In genomic region chr5:177552839-177553455, GRCh38 we compare ENCODE assay signal across 8 cellular contexts. TPM values are rescaled to one million over a fixed set of nuclear protein-coding genes. Genes with fewer than 3 reads are reported as not detected.
A peak's percentile ranks its signal among the peaks of the same experiment; 100 is the strongest.
DNase-seq lines count a peak whose midpoint lies in the region; ATAC-seq and TF ChIP-seq lines count a peak whose summit lies in the region.

No MANE protein-coding gene starts in this region.

- in situ Hi-C loops in Panc1 (cut with HindIII; ENCODE audit: low pct_unique_long_range_greater_than_20kb, low sequenced_read_pairs) = no loop called here

- no peak overlapping the region for H3K27ac Mint-ChIP-seq in Calu3 (ENCODE audit: unreplicated experiment)

- WGBS in esophagus squamous epithelium, 2 donors = 43 to 52% methylated on average over 9 to 16 of the region's 16 CpGs
- 27 to 33% (median 32%) methylated on average over 15 to 16 of the region's 16 CpGs for WGBS in ovary, 3 donors

- no peaks in the 10 kb centered on the region for H3K9me3 Mint-ChIP-seq in Calu3 (ENCODE audit: low read depth, unreplicated experiment)

- intact Hi-C loops in Calu3 (cut with micrococcal nuclease; ENCODE audit: unreplicated experiment) = no loop called here
- intact Hi-C loops in Panc1 (cut with micrococcal nuclease; ENCODE audit: unreplicated experiment) = no loop called here
- intact Hi-C loops in esophagus squamous epithelium (cut with DNase I) = no loop called here
- intact Hi-C loops in ovary (cut with DNase I) = no loop called here

- POLR2A ChIA-PET in Panc1 (lab: Charles Lee) = no interaction called here

- peaks cover 19% of the 10 kb centered on the region for H3K4me1 Mint-ChIP-seq in Calu3 (ENCODE audit: low read depth, unreplicated experiment)

- H3K4me3 ChIP-seq in Panc1 (ENCODE audit: low read depth in 2 of 2, low read length in 2 of 2) (peak overlapping the region; percentile 79 to 86), esophagus squamous epithelium (peak overlapping the region; percentile 83 to 97 (median 90)), ovary (peak overlapping the region; percentile 63)

- TF ChIP-seq EP300 in ovary (IDR thresholded peaks at IDR 0.05) = no peak

- BruUV-seq in Calu3 (replicated peaks; lab: Mats Ljungman, UMichigan) (no TSS peak), Panc1 (replicated peaks; lab: Mats Ljungman, UMichigan) (no TSS peak)

- ATAC-seq in Panc1 (0 out of 2 replicates have a peak, but pooled peaks have one; percentile 4), HG02759 (IDR thresholded peaks at IDR 0.05; ENCODE audit: unreplicated experiment) (no peak), GM21423 (IDR thresholded peaks at IDR 0.05; ENCODE audit: unreplicated experiment) (no peak)

- peak overlapping the region; percentile 74 for H3K27ac ChIP-seq in Panc1 (ENCODE audit: low read length)
- peak overlapping the region; percentile 91 to 95 (median 92) for H3K27ac ChIP-seq in esophagus squamous epithelium
- peak overlapping the region in 1 of 2 donors; percentile 52 for H3K27ac ChIP-seq in ovary

- CTCF ChIA-PET in Calu3 (lab: Charles Lee) = no interaction called here
- CTCF ChIA-PET in Panc1 (lab: Charles Lee) = no interaction called here

- TF ChIP-seq CTCF in Calu3 (IDR thresholded peaks at IDR 0.05; ENCODE audit: unreplicated experiment) (no peak), Panc1 (IDR thresholded peaks at IDR 0.05) (no peak), esophagus squamous epithelium (IDR thresholded peaks at IDR 0.05) (no peak), ovary (IDR thresholded peaks at IDR 0.05) (no peak)

- peak overlapping the region; percentile 88 for H3K4me3 Mint-ChIP-seq in Calu3 (ENCODE audit: low read depth, unreplicated experiment)

- peaks cover 30% of the 10 kb centered on the region for H3K36me3 Mint-ChIP-seq in Calu3 (ENCODE audit: insufficient read depth, unreplicated experiment)

- H3K36me3 ChIP-seq in Panc1 (ENCODE audit: control insufficient read depth, insufficient read depth, low read length) = no peaks in the 10 kb centered on the region; the same call in 1 of the 2 replicates
- peaks cover 0 to 23% (median 0%) of the 10 kb centered on the region in 3 donors for H3K36me3 ChIP-seq in esophagus squamous epithelium
- no peaks in the 10 kb centered on the region for H3K36me3 ChIP-seq in ovary

- no peaks in the 10 kb centered on the region for H3K9me3 ChIP-seq in Panc1 (ENCODE audit: control insufficient read depth, insufficient read depth, low read depth, low read length)
- H3K9me3 ChIP-seq in esophagus squamous epithelium = no peaks in the 10 kb centered on the region
- H3K9me3 ChIP-seq in ovary = no peaks in the 10 kb centered on the region

- DNase-seq in Calu3 = no peak
- no peak for DNase-seq in Panc1 (ENCODE audit: low read depth, low spot score)
- no peak for DNase-seq in esophagus squamous epithelium (lab: John Stamatoyannopoulos, UW)
- no peak for DNase-seq in ovary
- no peak for DNase-seq in stimulated activated CD4-positive, alpha-beta T cell treated with anti-CD3 and anti-CD28 coated beads, Interleukin-12 subunit alpha, Interleukin-12 subunit beta, amount 100 ng/mL, for 4 hours
- DNase-seq in NCI-H345 (lab: John Stamatoyannopoulos, UW) = no peak

- no peaks in the 10 kb centered on the region for H3K27me3 Mint-ChIP-seq in Calu3 (ENCODE audit: unreplicated experiment)

- H3K4me1 ChIP-seq in Panc1 (ENCODE audit: control insufficient read depth, insufficient read depth, low read length) (peaks cover 21% of the 10 kb centered on the region), esophagus squamous epithelium (peaks cover 21 to 68% (median 24%) of the 10 kb centered on the region in 3 donors), ovary (ENCODE audit: insufficient read depth) (peaks cover 8% of the 10 kb centered on the region)

- H3K27me3 ChIP-seq in Panc1 (ENCODE audit: control insufficient read depth, insufficient read depth, low read length) (no peaks in the 10 kb centered on the region), esophagus squamous epithelium (no peaks in the 10 kb centered on the region), ovary (no peaks in the 10 kb centered on the region)

- TF ChIP-seq POLR2A in esophagus squamous epithelium (IDR thresholded peaks at IDR 0.05) (no peak), ovary (IDR thresholded peaks at IDR 0.05) (no peak)

RNA-seq across cellular contexts. Expression of gene FAM193B, which starts 1.4 kb away (rescaled TPM):
- total RNA-seq in Calu3 (2022) (92.0 and 97.0 TPM in 2 replicates), Panc1 (2021; ENCODE audit: unreplicated experiment) (58.5 TPM), esophagus squamous epithelium (10 to 100 TPM; 28.5 to 52.1 (median 41.9) TPM), ovary (10 to 100 TPM; 50.2 to 77.6 (median 64.3) TPM)
- polyA plus RNA-seq in Panc1 (2012; ENCODE audit: insufficient read length) = 47.8 TPM
- polyA plus RNA-seq in ovary = 10 to 100 TPM; 14.8 to 77.3 TPM

RNA-seq across cellular contexts. Expression of gene DDX41, which starts 36.2 kb away (rescaled TPM):
- total RNA-seq in Calu3 (2022) = 101 and 132 TPM in 2 replicates
- 111 TPM for total RNA-seq in Panc1 (2021; ENCODE audit: unreplicated experiment)
- polyA plus RNA-seq in Panc1 (2012; ENCODE audit: insufficient read length) = 259 TPM
- total RNA-seq in esophagus squamous epithelium = 10 to 100 TPM; 63.4 to 96.5 (median 76.2) TPM
- total RNA-seq in ovary = 100 to 1,000 TPM in 1 of 7 donors, 10 to 100 TPM in 6; 63.5 to 104 (median 76.0) TPM
- polyA plus RNA-seq in ovary = 10 to 100 TPM; 58.3 to 63.6 TPM

RNA-seq across cellular contexts. Expression of gene TMED9, which starts 39.1 kb away (rescaled TPM):
- total RNA-seq in Calu3 (2022) (275 and 294 TPM in 2 replicates), Panc1 (2021; ENCODE audit: unreplicated experiment) (293 TPM), esophagus squamous epithelium (100 to 1,000 TPM in 3 of 4 donors, 10 to 100 TPM in 1; 96.5 to 141 (median 119) TPM), ovary (100 to 1,000 TPM in 2 of 7 donors, 10 to 100 TPM in 5; 54.0 to 112 (median 80.7) TPM)
- 393 TPM for polyA plus RNA-seq in Panc1 (2012; ENCODE audit: insufficient read length)
- polyA plus RNA-seq in ovary = 10 to 100 TPM; 68.5 to 80.3 TPM

RNA-seq across cellular contexts. Expression of gene DOK3, which starts 43.3 kb away (rescaled TPM):
- total RNA-seq in Calu3 (2022) (14.5 and 15.7 TPM in 2 replicates), Panc1 (2021; ENCODE audit: unreplicated experiment) (12.4 TPM), esophagus squamous epithelium (1 to 10 TPM; 2.4 to 7.2 (median 4.4) TPM), ovary (1 to 10 TPM; 1.3 to 7.2 (median 2.5) TPM)
- polyA plus RNA-seq in Panc1 (2012; ENCODE audit: insufficient read length) = 11.9 TPM
- polyA plus RNA-seq in ovary = 1 to 10 TPM; 1.8 to 4.2 TPM

RNA-seq across cellular contexts. Expression of gene B4GALT7, which starts 47.0 kb away (rescaled TPM):
- total RNA-seq in Calu3 (2022) (48.8 and 55.7 TPM in 2 replicates), Panc1 (2021; ENCODE audit: unreplicated experiment) (38.0 TPM), esophagus squamous epithelium (10 to 100 TPM; 13.5 to 22.9 (median 15.8) TPM), ovary (10 to 100 TPM; 18.0 to 40.0 (median 27.2) TPM)
- 48.6 TPM for polyA plus RNA-seq in Panc1 (2012; ENCODE audit: insufficient read length)
- 10 to 100 TPM in 1 of 2 donors, 1 to 10 TPM in 1; 8.5 to 28.7 TPM for polyA plus RNA-seq in ovary
